ENCODE assay signal across 19 cellular contexts in the genomic region with DNA sequence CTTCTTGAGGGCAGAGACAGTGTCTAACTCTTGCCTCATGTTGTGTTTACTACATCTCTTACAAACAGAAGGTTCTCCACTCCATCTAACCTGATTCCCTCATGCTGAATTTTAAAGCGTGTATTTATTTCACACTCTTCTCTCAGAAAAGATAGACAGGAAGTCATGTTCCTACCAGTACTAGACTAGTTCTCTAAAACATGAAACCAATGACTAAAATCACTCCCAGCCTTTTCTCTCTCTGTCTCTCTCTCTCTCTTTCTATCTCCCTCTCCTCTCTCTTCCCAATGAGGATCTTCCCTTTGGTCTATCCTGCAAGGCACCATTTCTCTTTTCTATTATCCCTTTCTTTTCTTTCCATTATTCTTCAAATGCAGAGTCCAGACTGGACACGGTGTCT.
"Had no signal": no experiment of that assay in that cellular context is flagged by ENCODE, and none has a peak within 500 bp of the region (broad histone marks: within the 10 kb centered on the region; RNA-seq: fewer than 3 reads in every experiment).

No MANE protein-coding gene starts in this region.

- H3K4me3 Mint-ChIP-seq: activated naive CD8-positive, alpha-beta T cell treated with anti-CD3 and anti-CD28 coated beads for 36 hours; activated T-cell treated with anti-CD3 and anti-CD28 coated beads, Interleukin-2, amount 50 U/mL, for 4 hours; mesothelial cell of epicardium; natural killer cell treated with Interleukin-12 subunit alpha and Interleukin-12 subunit beta and Interleukin-15 and Interleukin-18, amount 100 ng/mL, for 72 hours; WTC11 had no signal

- H3K4me1 Mint-ChIP-seq: activated naive CD8-positive, alpha-beta T cell treated with anti-CD3 and anti-CD28 coated beads for 36 hours; WTC11 had no signal

- H3K36me3 Mint-ChIP-seq: activated naive CD8-positive, alpha-beta T cell treated with anti-CD3 and anti-CD28 coated beads for 36 hours; mesothelial cell of epicardium; natural killer cell treated with Interleukin-12 subunit alpha and Interleukin-12 subunit beta and Interleukin-15 and Interleukin-18, amount 100 ng/mL, for 72 hours; WTC11 had no signal

- H3K9me3 Mint-ChIP-seq: activated naive CD8-positive, alpha-beta T cell treated with anti-CD3 and anti-CD28 coated beads for 36 hours; activated T-cell treated with anti-CD3 and anti-CD28 coated beads, Interleukin-2, amount 50 U/mL, for 4 hours; activated T-helper 2 cell treated with anti-CD3 and anti-CD28 coated beads, Interferon-gamma antibody, Interleukin-2, Interleukin-4, amounts not matched to agents 10 μg/mL and 5 μg/mL and 100 μg/mL, durations not matched to agents 14 hours and 24 hours and 36 hours; mesothelial cell of epicardium; WTC11 had no signal

- FAIRE-seq: astrocyte, frontal cortex had no signal

- H3K27ac Mint-ChIP-seq: activated naive CD8-positive, alpha-beta T cell treated with anti-CD3 and anti-CD28 coated beads for 36 hours; activated T-helper 2 cell treated with anti-CD3 and anti-CD28 coated beads, Interferon-gamma antibody, Interleukin-2, Interleukin-4, amounts not matched to agents 10 μg/mL and 5 μg/mL and 100 μg/mL, durations not matched to agents 14 hours and 24 hours and 36 hours; mesothelial cell of epicardium; natural killer cell treated with Interleukin-12 subunit alpha and Interleukin-12 subunit beta and Interleukin-15 and Interleukin-18, amount 100 ng/mL, for 72 hours; WTC11 had no signal

- ATAC-seq: activated T-cell treated with anti-CD3 and anti-CD28 coated beads, Interleukin-2, amount 50 U/mL, for 4 hours; psoas muscle; stimulated activated naive CD8-positive, alpha-beta T cell treated with anti-CD3 and anti-CD28 coated beads, Interleukin-15, Interleukin-2, amounts not matched to agents 100 U/mL and 50 U/mL, for 24 hours; upper lobe of right lung had no signal

- H3K27me3 Mint-ChIP-seq: activated naive CD8-positive, alpha-beta T cell treated with anti-CD3 and anti-CD28 coated beads for 36 hours had no signal

- DNase-seq: activated CD4-positive, alpha-beta T cell treated with anti-CD3 and anti-CD28 coated beads, Interleukin-2, amount 50 U/mL, for 4 hours; activated CD8-positive, alpha-beta memory T cell treated with anti-CD3 and anti-CD28 coated beads, Interleukin-2, amount 50 U/mL, for 48 hours; activated naive CD4-positive, alpha-beta T cell treated with Interleukin-2 at 50 U/mL for 16 hours; activated naive CD8-positive, alpha-beta T cell treated with anti-CD3 and anti-CD28 coated beads for 36 hours; activated T-cell treated with anti-CD3 and anti-CD28 coated beads, Interleukin-2, amount 50 U/mL, for 4 hours; central memory CD4-positive, alpha-beta T cell; hypothalamus; left ventricle myocardium inferior; ovary; psoas muscle; stimulated activated CD4-positive, alpha-beta T cell treated with anti-CD3 and anti-CD28 coated beads, Interleukin-4, amount 100 ng/mL, for 24 hours; stimulated activated naive CD8-positive, alpha-beta T cell treated with anti-CD3 and anti-CD28 coated beads, Interleukin-15, Interleukin-2, amounts not matched to agents 100 U/mL and 50 U/mL, for 24 hours; upper lobe of right lung had no signal
